8 cellular contexts compared by ENCODE assay signal in genomic region chr11:46346886-46347636, GRCh38. TPM values are rescaled to one million over a fixed set of nuclear protein-coding genes. Genes with fewer than 3 reads are reported as not detected.
DNase-seq lines count a peak whose midpoint lies in the region; ATAC-seq and TF ChIP-seq lines count a peak whose summit lies in the region.

A gene with protein sequence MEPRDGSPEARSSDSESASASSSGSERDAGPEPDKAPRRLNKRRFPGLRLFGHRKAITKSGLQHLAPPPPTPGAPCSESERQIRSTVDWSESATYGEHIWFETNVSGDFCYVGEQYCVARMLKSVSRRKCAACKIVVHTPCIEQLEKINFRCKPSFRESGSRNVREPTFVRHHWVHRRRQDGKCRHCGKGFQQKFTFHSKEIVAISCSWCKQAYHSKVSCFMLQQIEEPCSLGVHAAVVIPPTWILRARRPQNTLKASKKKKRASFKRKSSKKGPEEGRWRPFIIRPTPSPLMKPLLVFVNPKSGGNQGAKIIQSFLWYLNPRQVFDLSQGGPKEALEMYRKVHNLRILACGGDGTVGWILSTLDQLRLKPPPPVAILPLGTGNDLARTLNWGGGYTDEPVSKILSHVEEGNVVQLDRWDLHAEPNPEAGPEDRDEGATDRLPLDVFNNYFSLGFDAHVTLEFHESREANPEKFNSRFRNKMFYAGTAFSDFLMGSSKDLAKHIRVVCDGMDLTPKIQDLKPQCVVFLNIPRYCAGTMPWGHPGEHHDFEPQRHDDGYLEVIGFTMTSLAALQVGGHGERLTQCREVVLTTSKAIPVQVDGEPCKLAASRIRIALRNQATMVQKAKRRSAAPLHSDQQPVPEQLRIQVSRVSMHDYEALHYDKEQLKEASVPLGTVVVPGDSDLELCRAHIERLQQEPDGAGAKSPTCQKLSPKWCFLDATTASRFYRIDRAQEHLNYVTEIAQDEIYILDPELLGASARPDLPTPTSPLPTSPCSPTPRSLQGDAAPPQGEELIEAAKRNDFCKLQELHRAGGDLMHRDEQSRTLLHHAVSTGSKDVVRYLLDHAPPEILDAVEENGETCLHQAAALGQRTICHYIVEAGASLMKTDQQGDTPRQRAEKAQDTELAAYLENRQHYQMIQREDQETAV (plus strand): TSS chr11:46347463. CDS start chr11:46347660, 197 bp downstream.

- no peaks in the 10 kb centered on the region for H3K9me3 ChIP-seq in Karpas-422 (ENCODE audit: low read length)
- H3K9me3 ChIP-seq in thymus (ENCODE audit: control insufficient read depth): no peaks in the 10 kb centered on the region

- H3K9ac ChIP-seq in Karpas-422 (ENCODE audit: low read length): peak within 1 kb of the TSS; percentile 87

- DNase-seq in G401 (ENCODE audit: low spot score): peak; percentile 82
- DNase-seq in Karpas-422: peak; percentile 95
- DNase-seq in SKM-1 (lab: John Stamatoyannopoulos, UW; ENCODE audit: unreplicated experiment): peak; percentile 55
- peak; percentile 92 to 97 for DNase-seq in activated naive CD4-positive, alpha-beta T cell treated with anti-CD3 and anti-CD28 coated beads, Interleukin-2, amount 50 U/mL, for 72 hours (ENCODE audit: low spot score in 2 of 2)
- peak; percentile 90 for DNase-seq in glomerular visceral epithelial cell (ENCODE audit: extremely low spot score)
- peak; percentile 97 for DNase-seq in osteocyte (ENCODE audit: extremely low spot score, unreplicated experiment)

- H3K4me3 Mint-ChIP-seq in osteocyte (ENCODE audit: unreplicated experiment): peak within 1 kb of the TSS; percentile 75

- peak; percentile 56 for ATAC-seq in GM21786 (IDR thresholded peaks at IDR 0.05; ENCODE audit: unreplicated experiment)
- ATAC-seq in activated naive CD4-positive, alpha-beta T cell treated with anti-CD3 and anti-CD28 coated beads, Interleukin-2, amount 50 U/mL, for 72 hours: peak; percentile 53 to 72

- peaks cover 4 to 11% of the 10 kb centered on the region in 2 donors for H3K36me3 Mint-ChIP-seq in activated naive CD4-positive, alpha-beta T cell treated with anti-CD3 and anti-CD28 coated beads, Interleukin-2, amount 50 U/mL, for 72 hours
- H3K36me3 Mint-ChIP-seq in osteocyte (ENCODE audit: unreplicated experiment): no peaks in the 10 kb centered on the region

- H3K27me3 Mint-ChIP-seq in osteocyte (ENCODE audit: unreplicated experiment): peaks cover 4% of the 10 kb centered on the region

- H4K20me1 ChIP-seq in Karpas-422 (ENCODE audit: insufficient read depth, low read depth, low read length): peaks cover 3% of the 10 kb centered on the region; the same call in 1 of the 2 replicates

- H3K4me1 Mint-ChIP-seq in osteocyte (ENCODE audit: unreplicated experiment): peaks cover 39% of the 10 kb centered on the region

- peaks cover 60% of the 10 kb centered on the region for H3K4me1 ChIP-seq in Karpas-422 (ENCODE audit: low read length)
- peaks cover 54% of the 10 kb centered on the region for H3K4me1 ChIP-seq in thymus (ENCODE audit: control insufficient read depth, insufficient read depth, low read length)

- H3K27ac Mint-ChIP-seq in activated naive CD4-positive, alpha-beta T cell treated with anti-CD3 and anti-CD28 coated beads, Interleukin-2, amount 50 U/mL, for 72 hours: peak within 1 kb of the TSS; percentile 87 to 98
- peak within 1 kb of the TSS; percentile 41 for H3K27ac Mint-ChIP-seq in osteocyte (ENCODE audit: unreplicated experiment)

- TF ChIP-seq CTCF in osteocyte (IDR thresholded peaks at IDR 0.05): peak; percentile 83

- H3K79me2 ChIP-seq in Karpas-422 (ENCODE audit: low read length): peaks cover 44% of the 10 kb centered on the region

- H3K4me3 ChIP-seq in Karpas-422 (ENCODE audit: low read length) (peak within 1 kb of the TSS; percentile 96), thymus (ENCODE audit: low read length) (peak within 1 kb of the TSS; percentile 78)

- H2AFZ ChIP-seq in Karpas-422 (ENCODE audit: low read length): no peak within 1 kb of the TSS

- in situ Hi-C loops in G401 (cut with HindIII; ENCODE audit: low sequenced_read_pairs): no loop called here

- peak within 1 kb of the TSS; percentile 35 for H3K27ac ChIP-seq in Karpas-422 (ENCODE audit: low read length)
- H3K27ac ChIP-seq in thymus (ENCODE audit: low read depth): peak within 1 kb of the TSS; percentile 86

- no peaks in the 10 kb centered on the region for H3K9me3 Mint-ChIP-seq in activated naive CD4-positive, alpha-beta T cell treated with anti-CD3 and anti-CD28 coated beads, Interleukin-2, amount 50 U/mL, for 72 hours
- no peaks in the 10 kb centered on the region for H3K9me3 Mint-ChIP-seq in osteocyte (ENCODE audit: unreplicated experiment)

- WGBS in thymus: 4% methylated on average over 80 of the region's 80 CpGs

- H3K36me3 ChIP-seq in Karpas-422 (ENCODE audit: insufficient read depth, low read length): no peaks in the 10 kb centered on the region
- no peaks in the 10 kb centered on the region for H3K36me3 ChIP-seq in thymus (ENCODE audit: control insufficient read depth, insufficient read depth)

- no peaks in the 10 kb centered on the region for H3K9me2 ChIP-seq in Karpas-422 (replicated peaks; ENCODE audit: insufficient read depth, low read length)

- peak within 1 kb of the TSS; percentile 94 for H3K4me2 ChIP-seq in Karpas-422 (ENCODE audit: low read depth, low read length, poor library complexity, severe bottlenecking)

- H3K27me3 ChIP-seq in Karpas-422 (ENCODE audit: low read length): no peaks in the 10 kb centered on the region
- H3K27me3 ChIP-seq in thymus (ENCODE audit: control insufficient read depth, insufficient read depth): no peaks in the 10 kb centered on the region

RNA-seq across cellular contexts. Expression of the gene that starts here (rescaled TPM):
- 66.2 and 68.4 TPM in 2 replicates for total RNA-seq in G401 (2014; rRNA removed; shearing (Covaris generic))
- total RNA-seq in Karpas-422 (2014; rRNA removed; shearing (Covaris generic); ENCODE audit: low replicate concordance): 59.4 and 106 TPM in 2 replicates
- total RNA-seq in activated naive CD4-positive, alpha-beta T cell treated with anti-CD3 and anti-CD28 coated beads, Interleukin-2, amount 50 U/mL, for 72 hours: 100 to 1,000 TPM in 1 of 2 donors, 10 to 100 TPM in 1; 88.0 to 108 TPM
- total RNA-seq in osteocyte: 48.6 and 49.9 TPM in 2 replicates
- 139 TPM for polyA plus RNA-seq in thymus

Comparison
In these comparisons a context has a peak if more than half of its experiments do, and no peak if none do; other contexts are left out.
1. Peak in every context shown above with its lines: DNase-seq, ATAC-seq, H3K4me3 ChIP-seq and H3K27ac ChIP-seq.